In the genomic region with DNA sequence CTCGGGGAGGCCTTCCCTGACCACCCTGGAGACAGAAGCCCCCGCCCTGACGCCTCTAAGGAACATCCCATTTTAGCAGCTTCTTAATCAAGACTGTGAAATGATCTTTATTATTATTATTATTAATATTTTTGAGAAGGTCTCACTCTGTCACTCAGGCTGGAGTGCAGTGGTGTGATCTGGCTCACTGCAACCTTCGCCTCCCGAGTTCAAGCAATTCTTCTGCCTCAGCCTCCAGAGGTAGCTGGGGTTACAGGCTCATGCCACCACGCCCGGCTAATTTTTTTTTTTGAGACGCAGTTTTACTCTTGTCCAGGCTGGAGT, we compare ENCODE assay signal across 8 cellular contexts. TPM values are rescaled to one million over a fixed set of nuclear protein-coding genes. Genes with fewer than 3 reads are reported as not detected.
A peak's percentile ranks its signal among the peaks of the same experiment; 100 is the strongest.
DNase-seq lines count a peak whose midpoint lies in the region; ATAC-seq, FAIRE-seq and TF ChIP-seq lines count a peak whose summit lies in the region.

No MANE protein-coding gene starts in this region.

- DNase-seq in GM23338 (ENCODE audit: low spot score) (no peak), Peyer's patch (no peak), endothelial cell of umbilical vein (ENCODE audit: low read depth, low spot score) (no peak), psoas muscle (no peak), left colon (no peak), UCSD-AML1 (lab: John Stamatoyannopoulos, UW; ENCODE audit: unreplicated experiment) (no peak), SHP77 treated with DMSO at 0.1 percent for 48 hours (lab: John Stamatoyannopoulos, UW) (no peak), kidney tubule cell (ENCODE audit: low spot score) (no peak)

- no peaks in the 10 kb centered on the region for H3K36me3 ChIP-seq in GM23338 (ENCODE audit: insufficient read depth)
- no peaks in the 10 kb centered on the region for H3K36me3 ChIP-seq in Peyer's patch
- H3K36me3 ChIP-seq in endothelial cell of umbilical vein (ENCODE audit: control insufficient read depth in 2 of 2, extremely low read depth in 1 of 2, insufficient read depth in 2 of 2, low read length in 2 of 2), result no peaks in the 10 kb centered on the region
- H3K36me3 ChIP-seq in psoas muscle (ENCODE audit: insufficient read depth in 1 of 2, low read depth in 1 of 2), result no peaks in the 10 kb centered on the region

- no peaks in the 10 kb centered on the region for H3K27me3 ChIP-seq in GM23338 (ENCODE audit: insufficient read depth)
- no peaks in the 10 kb centered on the region for H3K27me3 ChIP-seq in Peyer's patch
- H3K27me3 ChIP-seq in endothelial cell of umbilical vein (ENCODE audit: control insufficient read depth in 2 of 2, insufficient read depth in 2 of 2, low read length in 2 of 2), result no peaks in the 10 kb centered on the region
- no peaks in the 10 kb centered on the region for H3K27me3 ChIP-seq in psoas muscle (ENCODE audit: insufficient read depth in 3 of 3, low read length in 2 of 3)

- TF ChIP-seq CTCF in GM23338 (conservative IDR thresholded peaks at IDR 0.05; ENCODE audit: low read depth in 2 of 2) (no peak), Peyer's patch (IDR thresholded peaks at IDR 0.05) (no peak), endothelial cell of umbilical vein (IDR thresholded peaks at IDR 0.05; ENCODE audit: extremely low read depth in 1 of 2, insufficient read depth in 1 of 2, low read depth in 1 of 2, low read length in 2 of 2) (no peak), psoas muscle (IDR thresholded peaks at IDR 0.05) (no peak)

- H3K27me3 Mint-ChIP-seq in GM23338 (ENCODE audit: insufficient read depth, low read depth, poor library complexity), result peaks cover 4% of the 10 kb centered on the region

- no peaks in the 10 kb centered on the region for H3K9me2 ChIP-seq in GM23338 (ENCODE audit: insufficient read depth)

- H3K4me2 ChIP-seq in GM23338, result peak overlapping the region; percentile 88
- peak overlapping the region; percentile 60 for H3K4me2 ChIP-seq in endothelial cell of umbilical vein (ENCODE audit: insufficient read depth, low read length)

- no peak for FAIRE-seq in endothelial cell of umbilical vein (lab: Jason Lieb, UNC)

- TF ChIP-seq POLR2A in Peyer's patch (IDR thresholded peaks at IDR 0.05), result no peak
- TF ChIP-seq POLR2A in endothelial cell of umbilical vein (IDR thresholded peaks at IDR 0.05; ENCODE audit: low read depth, low read length), result no peak

- POLR2A ChIA-PET in endothelial cell of umbilical vein (lab: Charles Lee), result interaction anchor here (0.8 to 1.2 kb wide), 2 partner anchors 28 to 128 kb away, joined by 3 to 4 read pairs; no protein-coding TSS in a partner anchor

- H2AFZ ChIP-seq in GM23338 (peak overlapping the region; percentile 90; the same call in 1 of the 2 replicates), endothelial cell of umbilical vein (ENCODE audit: low read depth, low read length) (peak overlapping the region; percentile 98)

- CTCF ChIA-PET in endothelial cell of umbilical vein (lab: Charles Lee), result interaction anchor here (0.6 to 5.2 kb wide), 52 partner anchors 10 to 779 kb away, joined by 3 to 115 read pairs (median 5); a partner anchor contains a TSS

- H4K20me1 ChIP-seq in GM23338 (replicated peaks; ENCODE audit: insufficient read depth) (no peaks in the 10 kb centered on the region), endothelial cell of umbilical vein (replicated peaks; ENCODE audit: control insufficient read depth, extremely low read depth, insufficient read depth, low read length) (no peaks in the 10 kb centered on the region)

- dilution Hi-C loops in endothelial cell of umbilical vein (cut with MboI; ENCODE audit: extremely low pct_ligation_motif_present, low sequenced_read_pairs), result no loop called here

- H3K9me1 ChIP-seq in endothelial cell of umbilical vein (replicated peaks; ENCODE audit: control insufficient read depth, extremely low read depth, insufficient read depth, low read length), result no peaks in the 10 kb centered on the region

- H3K79me2 ChIP-seq in GM23338 (replicated peaks; ENCODE audit: insufficient read depth) (no peaks in the 10 kb centered on the region), endothelial cell of umbilical vein (ENCODE audit: control insufficient read depth, insufficient read depth, low read length) (no peaks in the 10 kb centered on the region)

- H3K27ac ChIP-seq in GM23338 (ENCODE audit: low read depth) (no peak overlapping the region), Peyer's patch (peak overlapping the region in 3 of 4 donors; percentile 44 to 69 (median 66)), endothelial cell of umbilical vein (ENCODE audit: insufficient read depth, low read depth, low read length) (peak overlapping the region; percentile 4), psoas muscle (peak overlapping the region; percentile 63)

- H3K4me1 ChIP-seq in GM23338 (ENCODE audit: insufficient read depth) (no peaks in the 10 kb centered on the region; the same call in 1 of the 2 replicates), Peyer's patch (peaks cover 0 to 6% (median 3%) of the 10 kb centered on the region in 4 donors), endothelial cell of umbilical vein (ENCODE audit: control insufficient read depth, extremely low read depth, insufficient read depth, low read length) (peaks cover 2% of the 10 kb centered on the region), psoas muscle (no peaks in the 10 kb centered on the region)

- H3K9ac ChIP-seq in endothelial cell of umbilical vein (replicated peaks; ENCODE audit: extremely low read depth, insufficient read depth, low read length), result no peak overlapping the region

- no peak overlapping the region for H3K27ac Mint-ChIP-seq in GM23338

- BruUV-seq in endothelial cell of umbilical vein (replicated peaks; lab: Mats Ljungman, UMichigan), result no TSS peak

- H3K36me3 Mint-ChIP-seq in GM23338 (ENCODE audit: low read depth), result no peaks in the 10 kb centered on the region

- H3K9me3 Mint-ChIP-seq in GM23338, result no peaks in the 10 kb centered on the region

- 48 to 53% (median 52%) methylated on average over 8 of the region's 8 CpGs for WGBS in psoas muscle, 3 donors

- ATAC-seq in GM23338 (no peak), psoas muscle (no peak), left colon (no peak)

- peaks cover 3% of the 10 kb centered on the region; the same call in 2 of the 3 replicates for H3K4me1 Mint-ChIP-seq in GM23338

- no peaks in the 10 kb centered on the region for H3F3A ChIP-seq in GM23338 (replicated peaks; ENCODE audit: low read depth)

- H3K4me3 ChIP-seq in GM23338 (peak overlapping the region; percentile 60), Peyer's patch (peak overlapping the region in 2 of 4 donors; percentile 60 to 68), endothelial cell of umbilical vein (replicated peaks in 1 of 3; ENCODE audit: insufficient read depth in 1 of 3, low read depth in 1 of 3, low read length in 3 of 3) (peak overlapping the region in 1 of 3 experiments; percentile 48), psoas muscle (peak overlapping the region; percentile 65)

- intact Hi-C loops in endothelial cell of umbilical vein (cut with micrococcal nuclease) (loop anchor here (1.0 kb wide), 5 partner anchors 8 to 129 kb away; a partner anchor contains a TSS), psoas muscle (cut with DNase I) (no loop called here), left colon (cut with DNase I, micrococcal nuclease) (loop anchor here in 1 of 2 donors (10.0 kb wide), 1 partner anchor 81 kb away; a partner anchor contains a TSS)

- peak overlapping the region; percentile 68 for H3K4me3 Mint-ChIP-seq in GM23338

- H3K9me3 ChIP-seq in Peyer's patch (no peaks in the 10 kb centered on the region), endothelial cell of umbilical vein (replicated peaks; ENCODE audit: control insufficient read depth, insufficient read depth, low read length) (no peaks in the 10 kb centered on the region), psoas muscle (no peaks in the 10 kb centered on the region)

RNA-seq across cellular contexts. Expression of a gene that starts 3.6 kb away (rescaled TPM):
- total RNA-seq in GM23338 (2014; rRNA removed; shearing (Covaris generic)), result 0.28 TPM in 1 of 2 replicates, not detected in the other
- polyA plus RNA-seq in GM23338 (2016; fragmentation: Nextera tagmentation; extraction: Ambion mirVana) (0.10 and 0.18 TPM in 2 replicates), endothelial cell of umbilical vein (0.06 TPM in 2 replicates), psoas muscle (not detected)
- total RNA-seq in Peyer's patch (1 to 10 TPM in 1 of 4 donors, not detected in 3; 2.1 TPM), endothelial cell of umbilical vein (0.20 and 0.28 TPM in 2 replicates), psoas muscle (under 1 TPM in 1 of 4 donors, not detected in 3; 0.26 TPM), left colon (under 1 TPM; 0.18 to 0.50 TPM)
- polyA plus RNA-seq in endothelial cell of umbilical vein (2011; cell fraction: cytosol; rRNA removed), result 0.03 and 0.07 TPM in 2 replicates
- 0.16 and 0.17 TPM in 2 replicates for polyA plus RNA-seq in endothelial cell of umbilical vein (2011; cell fraction: nucleus; rRNA removed)
- not detected in 2 replicates for polyA plus RNA-seq in endothelial cell of umbilical vein (2012)
- polyA minus RNA-seq in endothelial cell of umbilical vein, result 0.15 TPM in 1 of 2 replicates, not detected in the other
- polyA minus RNA-seq in endothelial cell of umbilical vein (2011; cell fraction: cytosol; rRNA and poly(A)+ RNA removed), result not detected
- not detected in 2 replicates for polyA minus RNA-seq in endothelial cell of umbilical vein (2011; cell fraction: nucleus; rRNA and poly(A)+ RNA removed)

RNA-seq across cellular contexts. Expression of a gene that starts 8.8 kb away (rescaled TPM):
- total RNA-seq in GM23338 (2014; rRNA removed; shearing (Covaris generic)), result 46.5 and 63.9 TPM in 2 replicates
- polyA plus RNA-seq in GM23338 (2016; fragmentation: Nextera tagmentation; extraction: Ambion mirVana) (255 and 290 TPM in 2 replicates), endothelial cell of umbilical vein (38.3 and 46.3 TPM in 2 replicates), psoas muscle (100 to 1,000 TPM in 1 of 3 donors, 10 to 100 TPM in 2; 50.6 to 119 (median 62.5) TPM)
- total RNA-seq in Peyer's patch (10 to 100 TPM; 12.5 to 43.7 (median 15.6) TPM), endothelial cell of umbilical vein (32.8 and 36.5 TPM in 2 replicates), psoas muscle (10 to 100 TPM; 22.4 to 35.6 (median 29.3) TPM), left colon (10 to 100 TPM; 13.1 to 17.5 TPM)
- polyA plus RNA-seq in endothelial cell of umbilical vein (2011; cell fraction: cytosol; rRNA removed), result 27.7 and 48.4 TPM in 2 replicates
- 13.5 and 15.3 TPM in 2 replicates for polyA plus RNA-seq in endothelial cell of umbilical vein (2011; cell fraction: nucleus; rRNA removed)
- 30.7 and 40.3 TPM in 2 replicates for polyA plus RNA-seq in endothelial cell of umbilical vein (2012)
- 7.2 and 9.6 TPM in 2 replicates for polyA minus RNA-seq in endothelial cell of umbilical vein
- 32.0 TPM for polyA minus RNA-seq in endothelial cell of umbilical vein (2011; cell fraction: cytosol; rRNA and poly(A)+ RNA removed)
- 2.3 and 4.1 TPM in 2 replicates for polyA minus RNA-seq in endothelial cell of umbilical vein (2011; cell fraction: nucleus; rRNA and poly(A)+ RNA removed)

RNA-seq across cellular contexts. Expression of a gene that starts 20.1 kb away (rescaled TPM):
- 67.0 and 69.7 TPM in 2 replicates for total RNA-seq in GM23338 (2014; rRNA removed; shearing (Covaris generic))
- polyA plus RNA-seq in GM23338 (2016; fragmentation: Nextera tagmentation; extraction: Ambion mirVana), result 121 and 127 TPM in 2 replicates
- 10 to 100 TPM; 54.1 to 86.5 (median 75.3) TPM for total RNA-seq in Peyer's patch
- 96.7 and 102 TPM in 2 replicates for total RNA-seq in endothelial cell of umbilical vein
- 66.9 and 71.2 TPM in 2 replicates for polyA plus RNA-seq in endothelial cell of umbilical vein
- polyA plus RNA-seq in endothelial cell of umbilical vein (2011; cell fraction: cytosol; rRNA removed), result 67.1 and 82.8 TPM in 2 replicates
- 79.0 and 87.6 TPM in 2 replicates for polyA plus RNA-seq in endothelial cell of umbilical vein (2011; cell fraction: nucleus; rRNA removed)
- polyA plus RNA-seq in endothelial cell of umbilical vein (2012), result 89.8 and 109 TPM in 2 replicates
- polyA minus RNA-seq in endothelial cell of umbilical vein, result 42.7 and 47.6 TPM in 2 replicates
- 129 TPM for polyA minus RNA-seq in endothelial cell of umbilical vein (2011; cell fraction: cytosol; rRNA and poly(A)+ RNA removed)
- polyA minus RNA-seq in endothelial cell of umbilical vein (2011; cell fraction: nucleus; rRNA and poly(A)+ RNA removed), result 21.8 and 27.3 TPM in 2 replicates
- 100 to 1,000 TPM; 424 to 704 (median 500) TPM for total RNA-seq in psoas muscle
- polyA plus RNA-seq in psoas muscle, result 100 to 1,000 TPM; 403 to 801 (median 728) TPM
- total RNA-seq in left colon, result 10 to 100 TPM; 70.9 to 80.3 TPM

RNA-seq across cellular contexts. Expression of a gene that starts 27.4 kb away (rescaled TPM):
- total RNA-seq in GM23338 (2014; rRNA removed; shearing (Covaris generic)), result 724 and 760 TPM in 2 replicates
- polyA plus RNA-seq in GM23338 (2016; fragmentation: Nextera tagmentation; extraction: Ambion mirVana) (1,131 and 1,182 TPM in 2 replicates), endothelial cell of umbilical vein (1,135 and 1,206 TPM in 2 replicates), psoas muscle (100 to 1,000 TPM; 134 to 273 (median 146) TPM)
- total RNA-seq in Peyer's patch (100 to 1,000 TPM; 253 to 369 (median 359) TPM), endothelial cell of umbilical vein (1,614 and 1,636 TPM in 2 replicates), psoas muscle (100 to 1,000 TPM; 124 to 219 (median 175) TPM), left colon (100 to 1,000 TPM; 550 to 739 TPM)
- 1,348 and 1,456 TPM in 2 replicates for polyA plus RNA-seq in endothelial cell of umbilical vein (2011; cell fraction: cytosol; rRNA removed)
- polyA plus RNA-seq in endothelial cell of umbilical vein (2011; cell fraction: nucleus; rRNA removed), result 981 and 1,182 TPM in 2 replicates
- polyA plus RNA-seq in endothelial cell of umbilical vein (2012), result 1,660 and 1,676 TPM in 2 replicates
- 1,615 and 1,696 TPM in 2 replicates for polyA minus RNA-seq in endothelial cell of umbilical vein
- 411 TPM for polyA minus RNA-seq in endothelial cell of umbilical vein (2011; cell fraction: cytosol; rRNA and poly(A)+ RNA removed)
- polyA minus RNA-seq in endothelial cell of umbilical vein (2011; cell fraction: nucleus; rRNA and poly(A)+ RNA removed), result 416 and 482 TPM in 2 replicates

RNA-seq across cellular contexts. Expression of a gene that starts 29.5 kb away (rescaled TPM):
- total RNA-seq in GM23338 (2014; rRNA removed; shearing (Covaris generic)), result 0.14 and 1.2 TPM in 2 replicates
- polyA plus RNA-seq in GM23338 (2016; fragmentation: Nextera tagmentation; extraction: Ambion mirVana), result 0.06 and 0.31 TPM in 2 replicates
- 10 to 100 TPM; 13.5 to 56.9 (median 40.0) TPM for total RNA-seq in Peyer's patch
- 18.7 and 37.7 TPM in 2 replicates for total RNA-seq in endothelial cell of umbilical vein
- polyA plus RNA-seq in endothelial cell of umbilical vein, result 8.7 and 9.8 TPM in 2 replicates
- 11.9 and 12.6 TPM in 2 replicates for polyA plus RNA-seq in endothelial cell of umbilical vein (2011; cell fraction: cytosol; rRNA removed)
- 8.6 and 11.6 TPM in 2 replicates for polyA plus RNA-seq in endothelial cell of umbilical vein (2011; cell fraction: nucleus; rRNA removed)
- polyA plus RNA-seq in endothelial cell of umbilical vein (2012), result 22.4 and 30.5 TPM in 2 replicates
- 7.3 and 7.7 TPM in 2 replicates for polyA minus RNA-seq in endothelial cell of umbilical vein
- polyA minus RNA-seq in endothelial cell of umbilical vein (2011; cell fraction: cytosol; rRNA and poly(A)+ RNA removed), result 1.3 TPM
- 5.5 and 7.2 TPM in 2 replicates for polyA minus RNA-seq in endothelial cell of umbilical vein (2011; cell fraction: nucleus; rRNA and poly(A)+ RNA removed)
- total RNA-seq in psoas muscle, result 100 to 1,000 TPM; 220 to 347 (median 268) TPM
- polyA plus RNA-seq in psoas muscle, result 100 to 1,000 TPM in 1 of 3 donors, 10 to 100 TPM in 2; 22.2 to 158 (median 43.8) TPM
- total RNA-seq in left colon, result 10 to 100 TPM; 49.8 to 61.7 TPM
